1 cellular context compared by ENCODE assay signal in the genomic region with DNA sequence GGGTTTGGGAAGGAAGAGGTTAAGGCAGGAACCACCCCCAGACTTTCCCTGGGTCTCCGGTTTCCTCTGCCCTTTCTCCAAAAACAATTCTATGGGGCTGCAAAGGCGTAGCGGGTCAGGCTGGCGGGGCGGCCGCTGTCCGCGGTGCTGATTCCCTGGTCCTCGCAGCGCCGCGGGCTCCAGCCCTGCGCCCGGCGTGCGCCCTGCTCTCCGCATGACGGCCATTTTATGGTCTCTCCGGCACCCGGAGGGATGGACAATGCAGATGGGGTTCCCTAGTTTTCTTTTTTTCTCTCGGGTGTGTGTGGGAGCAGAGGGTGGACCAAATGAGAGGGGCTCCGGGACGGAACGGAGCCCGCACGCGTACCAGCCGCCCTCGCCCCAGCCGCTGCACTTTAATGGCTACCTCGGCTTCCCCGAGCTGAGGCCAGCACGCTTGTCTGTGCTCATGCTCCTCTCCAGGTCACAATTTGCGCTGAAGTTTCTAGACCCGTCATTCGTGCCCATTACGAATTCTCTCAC.
TF ChIP-seq lines count a peak whose summit lies in the region.

No MANE protein-coding gene starts in this region.

TF ChIP-seq in HepG2, 621 proteins besides CTCF, POLR2A, EP300 and RAD21 (continued from another document and continues in another):
- TF ChIP-seq DR1 (CRISPR knock-in tag; IDR thresholded peaks at IDR 0.05) (peak; percentile 30; the same call in 1 of the 2 replicates), MAFK (conservative IDR thresholded peaks at IDR 0.05 in 1 of 2, IDR thresholded peaks at IDR 0.05 in 1 of 2; ENCODE audit: low read length in 2 of 2) (no peak), SMYD3 (CRISPR knock-in tag; IDR thresholded peaks at IDR 0.05) (no peak), TMF1 (CRISPR knock-in tag; IDR thresholded peaks at IDR 0.05; ENCODE audit: low read depth) (peak; percentile 75; the same call in 1 of the 2 replicates), ZMYM2 (CRISPR knock-in tag; IDR thresholded peaks at IDR 0.05) (no peak), ZNF660 (CRISPR knock-in tag; IDR thresholded peaks at IDR 0.05; ENCODE audit: borderline replicate concordance, low read depth) (no peak), HES4 (CRISPR knock-in tag; IDR thresholded peaks at IDR 0.05; ENCODE audit: borderline replicate concordance) (peak; percentile 58; the same call in 1 of the 2 replicates), ZSCAN25 (CRISPR knock-in tag; IDR thresholded peaks at IDR 0.05) (0 out of 2 replicates have a peak, but pooled peaks have one; percentile 52), ZNF20 (CRISPR knock-in tag; IDR thresholded peaks at IDR 0.05) (0 out of 2 replicates have a peak, but pooled peaks have one; percentile 63), TRIM24 (CRISPR knock-in tag; IDR thresholded peaks at IDR 0.05) (no peak), FOXM1 (CRISPR knock-in tag; IDR thresholded peaks at IDR 0.05) (no peak), GZF1 (CRISPR knock-in tag; IDR thresholded peaks at IDR 0.05) (0 out of 2 replicates have a peak, but pooled peaks have one; percentile 58), ZNF331 (CRISPR knock-in tag; IDR thresholded peaks at IDR 0.05) (peak; percentile 66; the same call in 1 of the 2 replicates), ZNF724P (CRISPR knock-in tag; IDR thresholded peaks at IDR 0.05; ENCODE audit: borderline replicate concordance) (no peak), HOXA7 (CRISPR knock-in tag; IDR thresholded peaks at IDR 0.05) (0 out of 2 replicates have a peak, but pooled peaks have one; percentile 13), ZNF510 (CRISPR knock-in tag; IDR thresholded peaks at IDR 0.05; ENCODE audit: low read depth) (no peak), ZSCAN29 (CRISPR knock-in tag; conservative IDR thresholded peaks at IDR 0.05) (no peak), MAZ (IDR thresholded peaks at IDR 0.05; ENCODE audit: borderline replicate concordance, low read depth, low read length) (no peak), MAZ (CRISPR knock-in tag; IDR thresholded peaks at IDR 0.05; ENCODE audit: low read depth) (no peak), NR3C1 (CRISPR knock-in tag; IDR thresholded peaks at IDR 0.05) (no peak), PHF20 (CRISPR knock-in tag; IDR thresholded peaks at IDR 0.05) (no peak), MXI1 (IDR thresholded peaks at IDR 0.05; ENCODE audit: borderline replicate concordance, low read depth, low read length) (no peak), NFIB (CRISPR knock-in tag; IDR thresholded peaks at IDR 0.05; ENCODE audit: borderline replicate concordance) (no peak), ZNF143 (CRISPR knock-in tag; IDR thresholded peaks at IDR 0.05) (no peak), ZNF317 (CRISPR knock-in tag; IDR thresholded peaks at IDR 0.05) (no peak), ZNF383 (CRISPR knock-in tag; IDR thresholded peaks at IDR 0.05; ENCODE audit: borderline replicate concordance) (no peak), ZFP82 (CRISPR knock-in tag; IDR thresholded peaks at IDR 0.05; ENCODE audit: borderline replicate concordance) (no peak), SP1 (IDR thresholded peaks at IDR 0.05) (no peak), SP1 (CRISPR knock-in tag; IDR thresholded peaks at IDR 0.05) (no peak), ZNF567 (CRISPR knock-in tag; IDR thresholded peaks at IDR 0.05; ENCODE audit: borderline replicate concordance) (no peak), RBAK (CRISPR knock-in tag; IDR thresholded peaks at IDR 0.05) (no peak), MATR3 (CRISPR knock-in tag; IDR thresholded peaks at IDR 0.05) (no peak), ARID2 (CRISPR knock-in tag; IDR thresholded peaks at IDR 0.05; ENCODE audit: borderline replicate concordance) (no peak), ZFP37 (CRISPR knock-in tag; IDR thresholded peaks at IDR 0.05; ENCODE audit: borderline replicate concordance) (peak; percentile 79; the same call in 1 of the 2 replicates), TARDBP (CRISPR knock-in tag; IDR thresholded peaks at IDR 0.05) (no peak), ZNF841 (CRISPR knock-in tag; IDR thresholded peaks at IDR 0.05; ENCODE audit: borderline replicate concordance) (peak; percentile 72; the same call in 1 of the 2 replicates), GATAD2A (CRISPR knock-in tag; IDR thresholded peaks at IDR 0.05) (no peak), ZNF772 (CRISPR knock-in tag; IDR thresholded peaks at IDR 0.05) (peak; percentile 66; the same call in 1 of the 2 replicates), ZNF33A (CRISPR knock-in tag; IDR thresholded peaks at IDR 0.05; ENCODE audit: borderline replicate concordance) (no peak), ZNF761 (CRISPR knock-in tag; conservative IDR thresholded peaks at IDR 0.05) (no peak)
- TF ChIP-seq, protein P1, sequence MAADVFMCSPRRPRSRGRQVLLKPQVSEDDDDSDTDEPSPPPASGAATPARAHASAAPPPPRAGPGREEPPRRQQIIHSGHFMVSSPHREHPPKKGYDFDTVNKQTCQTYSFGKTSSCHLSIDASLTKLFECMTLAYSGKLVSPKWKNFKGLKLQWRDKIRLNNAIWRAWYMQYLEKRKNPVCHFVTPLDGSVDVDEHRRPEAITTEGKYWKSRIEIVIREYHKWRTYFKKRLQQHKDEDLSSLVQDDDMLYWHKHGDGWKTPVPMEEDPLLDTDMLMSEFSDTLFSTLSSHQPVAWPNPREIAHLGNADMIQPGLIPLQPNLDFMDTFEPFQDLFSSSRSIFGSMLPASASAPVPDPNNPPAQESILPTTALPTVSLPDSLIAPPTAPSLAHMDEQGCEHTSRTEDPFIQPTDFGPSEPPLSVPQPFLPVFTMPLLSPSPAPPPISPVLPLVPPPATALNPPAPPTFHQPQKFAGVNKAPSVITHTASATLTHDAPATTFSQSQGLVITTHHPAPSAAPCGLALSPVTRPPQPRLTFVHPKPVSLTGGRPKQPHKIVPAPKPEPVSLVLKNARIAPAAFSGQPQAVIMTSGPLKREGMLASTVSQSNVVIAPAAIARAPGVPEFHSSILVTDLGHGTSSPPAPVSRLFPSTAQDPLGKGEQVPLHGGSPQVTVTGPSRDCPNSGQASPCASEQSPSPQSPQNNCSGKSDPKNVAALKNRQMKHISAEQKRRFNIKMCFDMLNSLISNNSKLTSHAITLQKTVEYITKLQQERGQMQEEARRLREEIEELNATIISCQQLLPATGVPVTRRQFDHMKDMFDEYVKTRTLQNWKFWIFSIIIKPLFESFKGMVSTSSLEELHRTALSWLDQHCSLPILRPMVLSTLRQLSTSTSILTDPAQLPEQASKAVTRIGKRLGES (CRISPR knock-in tag; IDR thresholded peaks at IDR 0.05; ENCODE audit: borderline replicate concordance), result 0 out of 2 replicates have a peak, but pooled peaks have one; percentile 57
- TF ChIP-seq, protein P2, sequence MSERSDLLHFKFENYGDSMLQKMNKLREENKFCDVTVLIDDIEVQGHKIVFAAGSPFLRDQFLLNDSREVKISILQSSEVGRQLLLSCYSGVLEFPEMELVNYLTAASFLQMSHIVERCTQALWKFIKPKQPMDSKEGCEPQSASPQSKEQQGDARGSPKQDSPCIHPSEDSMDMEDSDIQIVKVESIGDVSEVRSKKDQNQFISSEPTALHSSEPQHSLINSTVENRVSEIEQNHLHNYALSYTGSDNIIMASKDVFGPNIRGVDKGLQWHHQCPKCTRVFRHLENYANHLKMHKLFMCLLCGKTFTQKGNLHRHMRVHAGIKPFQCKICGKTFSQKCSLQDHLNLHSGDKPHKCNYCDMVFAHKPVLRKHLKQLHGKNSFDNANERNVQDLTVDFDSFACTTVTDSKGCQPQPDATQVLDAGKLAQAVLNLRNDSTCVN (CRISPR knock-in tag; IDR thresholded peaks at IDR 0.05; ENCODE audit: borderline replicate concordance), result peak; percentile 83
- TF ChIP-seq, protein P3, sequence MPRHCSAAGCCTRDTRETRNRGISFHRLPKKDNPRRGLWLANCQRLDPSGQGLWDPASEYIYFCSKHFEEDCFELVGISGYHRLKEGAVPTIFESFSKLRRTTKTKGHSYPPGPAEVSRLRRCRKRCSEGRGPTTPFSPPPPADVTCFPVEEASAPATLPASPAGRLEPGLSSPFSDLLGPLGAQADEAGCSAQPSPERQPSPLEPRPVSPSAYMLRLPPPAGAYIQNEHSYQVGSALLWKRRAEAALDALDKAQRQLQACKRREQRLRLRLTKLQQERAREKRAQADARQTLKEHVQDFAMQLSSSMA (CRISPR knock-in tag; IDR thresholded peaks at IDR 0.05), result no peak
- TF ChIP-seq, protein P4, sequence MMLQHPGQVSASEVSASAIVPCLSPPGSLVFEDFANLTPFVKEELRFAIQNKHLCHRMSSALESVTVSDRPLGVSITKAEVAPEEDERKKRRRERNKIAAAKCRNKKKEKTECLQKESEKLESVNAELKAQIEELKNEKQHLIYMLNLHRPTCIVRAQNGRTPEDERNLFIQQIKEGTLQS (CRISPR knock-in tag; IDR thresholded peaks at IDR 0.05), result 0 out of 2 replicates have a peak, but pooled peaks have one; percentile 44
- TF ChIP-seq, protein P5, sequence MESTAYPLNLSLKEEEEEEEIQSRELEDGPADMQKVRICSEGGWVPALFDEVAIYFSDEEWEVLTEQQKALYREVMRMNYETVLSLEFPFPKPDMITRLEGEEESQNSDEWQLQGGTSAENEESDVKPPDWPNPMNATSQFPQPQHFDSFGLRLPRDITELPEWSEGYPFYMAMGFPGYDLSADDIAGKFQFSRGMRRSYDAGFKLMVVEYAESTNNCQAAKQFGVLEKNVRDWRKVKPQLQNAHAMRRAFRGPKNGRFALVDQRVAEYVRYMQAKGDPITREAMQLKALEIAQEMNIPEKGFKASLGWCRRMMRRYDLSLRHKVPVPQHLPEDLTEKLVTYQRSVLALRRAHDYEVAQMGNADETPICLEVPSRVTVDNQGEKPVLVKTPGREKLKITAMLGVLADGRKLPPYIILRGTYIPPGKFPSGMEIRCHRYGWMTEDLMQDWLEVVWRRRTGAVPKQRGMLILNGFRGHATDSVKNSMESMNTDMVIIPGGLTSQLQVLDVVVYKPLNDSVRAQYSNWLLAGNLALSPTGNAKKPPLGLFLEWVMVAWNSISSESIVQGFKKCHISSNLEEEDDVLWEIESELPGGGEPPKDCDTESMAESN (CRISPR knock-in tag; conservative IDR thresholded peaks at IDR 0.05), result 0 out of 2 replicates have a peak, but pooled peaks have one; percentile 58
- TF ChIP-seq, protein P6, sequence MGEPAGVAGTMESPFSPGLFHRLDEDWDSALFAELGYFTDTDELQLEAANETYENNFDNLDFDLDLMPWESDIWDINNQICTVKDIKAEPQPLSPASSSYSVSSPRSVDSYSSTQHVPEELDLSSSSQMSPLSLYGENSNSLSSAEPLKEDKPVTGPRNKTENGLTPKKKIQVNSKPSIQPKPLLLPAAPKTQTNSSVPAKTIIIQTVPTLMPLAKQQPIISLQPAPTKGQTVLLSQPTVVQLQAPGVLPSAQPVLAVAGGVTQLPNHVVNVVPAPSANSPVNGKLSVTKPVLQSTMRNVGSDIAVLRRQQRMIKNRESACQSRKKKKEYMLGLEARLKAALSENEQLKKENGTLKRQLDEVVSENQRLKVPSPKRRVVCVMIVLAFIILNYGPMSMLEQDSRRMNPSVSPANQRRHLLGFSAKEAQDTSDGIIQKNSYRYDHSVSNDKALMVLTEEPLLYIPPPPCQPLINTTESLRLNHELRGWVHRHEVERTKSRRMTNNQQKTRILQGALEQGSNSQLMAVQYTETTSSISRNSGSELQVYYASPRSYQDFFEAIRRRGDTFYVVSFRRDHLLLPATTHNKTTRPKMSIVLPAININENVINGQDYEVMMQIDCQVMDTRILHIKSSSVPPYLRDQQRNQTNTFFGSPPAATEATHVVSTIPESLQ (CRISPR knock-in tag; conservative IDR thresholded peaks at IDR 0.05), result no peak
- TF ChIP-seq, protein P7, sequence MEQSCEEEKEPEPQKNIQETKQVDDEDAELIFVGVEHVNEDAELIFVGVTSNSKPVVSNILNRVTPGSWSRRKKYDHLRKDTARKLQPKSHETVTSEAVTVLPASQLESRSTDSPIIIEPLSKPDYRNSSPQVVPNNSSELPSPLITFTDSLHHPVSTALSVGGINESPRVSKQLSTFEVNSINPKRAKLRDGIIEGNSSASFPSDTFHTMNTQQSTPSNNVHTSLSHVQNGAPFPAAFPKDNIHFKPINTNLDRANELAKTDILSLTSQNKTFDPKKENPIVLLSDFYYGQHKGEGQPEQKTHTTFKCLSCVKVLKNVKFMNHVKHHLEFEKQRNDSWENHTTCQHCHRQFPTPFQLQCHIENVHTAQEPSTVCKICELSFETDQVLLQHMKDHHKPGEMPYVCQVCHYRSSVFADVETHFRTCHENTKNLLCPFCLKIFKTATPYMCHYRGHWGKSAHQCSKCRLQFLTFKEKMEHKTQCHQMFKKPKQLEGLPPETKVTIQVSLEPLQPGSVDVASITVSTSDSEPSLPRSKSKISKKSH (CRISPR knock-in tag; IDR thresholded peaks at IDR 0.05; ENCODE audit: borderline replicate concordance), result no peak
